ENCODE assay signal across 8 cellular contexts in the genomic region with DNA sequence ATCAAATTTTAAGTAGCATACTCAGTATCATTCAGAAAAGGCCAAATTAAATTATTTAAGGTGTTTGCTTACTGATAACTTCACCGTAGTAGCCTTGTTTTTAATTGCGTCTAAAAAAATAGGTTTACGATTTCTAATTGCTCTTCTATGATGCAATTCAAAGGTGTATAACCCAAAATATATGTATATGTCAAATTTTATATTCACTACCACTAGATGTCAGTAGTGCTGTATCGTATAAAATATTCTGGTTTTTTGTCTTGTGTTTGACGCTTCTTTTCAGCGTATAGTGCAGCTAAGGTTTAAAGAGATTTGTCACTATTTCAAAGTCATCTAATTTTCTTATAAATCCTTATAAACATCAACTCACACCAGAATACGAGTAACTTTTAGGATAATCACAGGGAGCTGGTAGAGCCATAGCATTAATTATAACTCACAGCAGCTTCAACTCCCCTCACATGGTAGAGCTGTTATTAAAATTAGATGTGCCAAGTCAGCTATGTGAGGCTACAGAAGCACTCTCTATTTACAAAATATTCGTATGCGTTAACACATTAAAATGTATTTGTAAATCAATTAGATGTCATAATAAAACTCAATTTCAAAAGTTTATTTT. TPM values are rescaled to one million over a fixed set of nuclear protein-coding genes. Genes with fewer than 3 reads are reported as not detected.
DNase-seq lines count a peak whose midpoint lies in the region; ATAC-seq and TF ChIP-seq lines count a peak whose summit lies in the region.

No MANE protein-coding gene starts in this region.

- H3K27ac ChIP-seq in adrenal gland = no peak overlapping the region
- H3K27ac ChIP-seq in upper lobe of right lung = no peak overlapping the region

- H3K4me3 ChIP-seq in adrenal gland (no peak overlapping the region), upper lobe of right lung (no peak overlapping the region)

- 20 to 27% (median 22%) methylated on average over 9 of the region's 9 CpGs for WGBS in adrenal gland, 4 donors

- H3K4me1 ChIP-seq in adrenal gland (replicated peaks in 1 of 2) = peaks cover 6 to 29% of the 10 kb centered on the region in 2 donors
- peaks cover 16% of the 10 kb centered on the region for H3K4me1 ChIP-seq in upper lobe of right lung

- H3K9me3 ChIP-seq in adrenal gland (replicated peaks in 1 of 3) = no peaks in the 10 kb centered on the region
- no peaks in the 10 kb centered on the region for H3K9me3 ChIP-seq in upper lobe of right lung

- H3K27me3 ChIP-seq in adrenal gland = no peaks in the 10 kb centered on the region
- H3K27me3 ChIP-seq in upper lobe of right lung = no peaks in the 10 kb centered on the region

- DNase-seq in SKM-1 treated with dmso at 0.1 percent for 144 hours (lab: John Stamatoyannopoulos, UW; ENCODE audit: unreplicated experiment) (peak; percentile 46), SKM-1 (lab: John Stamatoyannopoulos, UW; ENCODE audit: unreplicated experiment) (no peak), NCI-H1694 (lab: John Stamatoyannopoulos, UW) (peak; percentile 78), adrenal gland (no peak), inferior parietal cortex (ENCODE audit: extremely low spot score) (peak; percentile 83), upper lobe of right lung (no peak), Ammon's horn (ENCODE audit: low spot score) (no peak)

- no peak for TF ChIP-seq POLR2A in adrenal gland (IDR thresholded peaks at IDR 0.05)

- H3K36me3 ChIP-seq in adrenal gland (replicated peaks in 1 of 2) (no peaks in the 10 kb centered on the region), upper lobe of right lung (no peaks in the 10 kb centered on the region)

- intact Hi-C loops in adrenal gland (cut with DNase I) = loop anchor here in 1 of 2 donors (5.0 kb wide), 1 partner anchor 215 kb away; no protein-coding TSS in a partner anchor
- intact Hi-C loops in upper lobe of right lung (cut with DNase I) = loop anchor here (10.0 kb wide), 1 partner anchor 218 kb away; no protein-coding TSS in a partner anchor

- peak; percentile 39 to 76 (median 59) for TF ChIP-seq CTCF in adrenal gland (IDR thresholded peaks at IDR 0.05)
- TF ChIP-seq CTCF in upper lobe of right lung (IDR thresholded peaks at IDR 0.05) = peak; percentile 65

- ATAC-seq in upper lobe of right lung = no peak
- no peak for ATAC-seq in HG02588 (IDR thresholded peaks at IDR 0.05; ENCODE audit: unreplicated experiment)

RNA-seq across cellular contexts. Expression of a gene that starts 3.5 kb away (rescaled TPM):
- total RNA-seq in adrenal gland = 10 to 100 TPM; 13.4 to 65.3 (median 43.4) TPM
- 100 to 1,000 TPM in 1 of 3 donors, 10 to 100 TPM in 2; 28.6 to 148 (median 35.2) TPM for polyA plus RNA-seq in adrenal gland
- total RNA-seq in upper lobe of right lung = 28.6 TPM

Comparison
In these comparisons a context has a peak if more than half of its experiments do, and no peak if none do; other contexts are left out.
1. DNase-seq: peak in SKM-1 treated with dmso at 0.1 percent for 144 hours (single experiment), NCI-H1694 (single experiment) and inferior parietal cortex (single experiment); none in SKM-1 (single experiment), adrenal gland (0 of 7), upper lobe of right lung (single experiment) and Ammon's horn (single experiment).